In the genomic region with DNA sequence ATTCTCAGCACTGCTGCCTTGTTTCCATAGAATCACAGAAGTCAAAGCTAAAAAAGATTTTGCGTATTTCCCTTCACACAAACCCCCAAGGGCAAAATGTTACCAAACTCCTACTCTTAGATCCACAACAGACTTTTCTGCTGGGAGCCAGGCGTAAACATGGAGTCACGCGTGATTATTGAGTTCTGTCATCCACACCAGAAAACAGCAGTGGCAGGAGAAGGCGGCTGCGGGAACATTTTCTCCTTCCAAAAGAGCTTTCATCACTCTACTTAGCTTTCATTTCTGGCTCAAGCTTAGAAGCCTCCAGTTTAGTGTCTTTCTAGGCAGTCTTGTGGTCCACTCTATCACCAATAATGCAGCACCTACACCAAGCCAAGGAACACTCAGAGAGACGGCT, we compare ENCODE assay signal across 24 cellular contexts.
A peak's percentile ranks its signal among the peaks of the same experiment; 100 is the strongest.
DNase-seq lines count a peak whose midpoint lies in the region; ATAC-seq, FAIRE-seq and TF ChIP-seq lines count a peak whose summit lies in the region.
"Had no signal": no experiment of that assay in that cellular context is flagged by ENCODE, and none has a peak within 500 bp of the region (broad histone marks: within the 10 kb centered on the region; RNA-seq: fewer than 3 reads in every experiment).

No MANE protein-coding gene starts in this region.

- H3K4me2 ChIP-seq in IMR-90 (ENCODE audit: low read depth, low read length) (no peak overlapping the region), HepG2 (ENCODE audit: low read depth, low read length) (no peak overlapping the region)

- dilution Hi-C loops in IMR-90 (cut with HindIII; ENCODE audit: low sequenced_read_pairs, unreplicated experiment): no loop called here

- H4K91ac ChIP-seq in IMR-90 (ENCODE audit: insufficient read depth, low read depth, low read length): no peak overlapping the region

- H3K4me1 ChIP-seq in IMR-90 (ENCODE audit: control insufficient read depth, insufficient read depth, low read length): no peaks in the 10 kb centered on the region; the same call in 1 of the 2 replicates
- peaks cover 22% of the 10 kb centered on the region for H3K4me1 ChIP-seq in endodermal cell (ENCODE audit: control insufficient read depth, insufficient read depth, low read length)
- no peaks in the 10 kb centered on the region for H3K4me1 ChIP-seq in aorta (ENCODE audit: control insufficient read depth in 1 of 2, insufficient read depth in 2 of 2, low read length in 2 of 2)
- H3K4me1 ChIP-seq in HepG2 (ENCODE audit: insufficient read depth, low read length): no peaks in the 10 kb centered on the region
- H3K4me1 ChIP-seq: BE2C had no signal

- H4K5ac ChIP-seq in IMR-90 (ENCODE audit: low read depth, low read length): no peak overlapping the region

- peaks cover 10% of the 10 kb centered on the region for H3K9me3 Mint-ChIP-seq in endodermal cell
- H3K9me3 Mint-ChIP-seq in nephron progenitor cell: peaks cover 20% of the 10 kb centered on the region

- no peak for FAIRE-seq in HepG2 (lab: Jason Lieb, UNC)
- FAIRE-seq: GM12878, H1 had no signal

- H3K18ac ChIP-seq in IMR-90 (ENCODE audit: low read depth, low read length): no peak overlapping the region

- H3K36me3 ChIP-seq in IMR-90 (ENCODE audit: control insufficient read depth, insufficient read depth, low read length) (no peaks in the 10 kb centered on the region), endodermal cell (ENCODE audit: control insufficient read depth, insufficient read depth, low read length) (no peaks in the 10 kb centered on the region), aorta (ENCODE audit: control insufficient read depth in 1 of 2, insufficient read depth in 2 of 2, low read length in 1 of 2) (no peaks in the 10 kb centered on the region), HepG2 (replicated peaks in 1 of 2; ENCODE audit: control insufficient read depth in 1 of 2, insufficient read depth in 2 of 2, low read length in 2 of 2) (no peaks in the 10 kb centered on the region)
- H3K36me3 ChIP-seq: BE2C, MG63 had no signal

- H4K8ac ChIP-seq in IMR-90 (ENCODE audit: low read depth in 2 of 2, low read length in 2 of 2): no peak overlapping the region

- H2BK5ac ChIP-seq in IMR-90 (ENCODE audit: low read depth, low read length, poor library complexity, severe bottlenecking): no peak overlapping the region

- 92% methylated on average over 2 of the region's 7 CpGs; no CpG with 5 or more reads in 1 of the 2 experiments for WGBS in IMR-90 (ENCODE audit: extremely low coverage in 2 of 2, insufficient read length in 1 of 2), 2 experiments
- 95 to 98% methylated on average over 6 to 7 of the region's 7 CpGs for WGBS in endodermal cell (ENCODE audit: insufficient coverage in 1 of 2, insufficient read length in 1 of 2), 2 experiments
- WGBS in aorta, 2 donors: 88 to 93% methylated on average over 7 of the region's 7 CpGs
- WGBS in HepG2 (ENCODE audit: low lambda C conversion rate): 94% methylated on average over 7 of the region's 7 CpGs

- ATAC-seq in IMR-90 (ENCODE audit: low read depth): no peak
- peak; percentile 52 for ATAC-seq in aorta (ENCODE audit: low FRiP score)
- no peak for ATAC-seq in HepG2
- ATAC-seq: GM12878 had no signal

- H2BK20ac ChIP-seq in IMR-90 (ENCODE audit: low read depth, low read length): no peak overlapping the region

- no peaks in the 10 kb centered on the region for H3K79me2 ChIP-seq in HepG2 (ENCODE audit: insufficient read depth, low read length)

- intact Hi-C loops in IMR-90 (cut with micrococcal nuclease) (no loop called here), aorta (cut with DNase I) (no loop called here), HepG2 (cut with micrococcal nuclease; ENCODE audit: unreplicated experiment) (no loop called here)

- H3K27ac Mint-ChIP-seq in endodermal cell: no peak overlapping the region
- peak overlapping the region; percentile 37 for H3K27ac Mint-ChIP-seq in nephron progenitor cell
- H3K27ac Mint-ChIP-seq: CD14-positive monocyte; CD8-positive, alpha-beta memory T cell had no signal

- TF ChIP-seq CTCF in IMR-90 (conservative IDR thresholded peaks at IDR 0.05; ENCODE audit: low read depth, low read length): no peak
- no peak for TF ChIP-seq CTCF in endodermal cell (conservative IDR thresholded peaks at IDR 0.05)
- TF ChIP-seq CTCF in nephron progenitor cell (IDR thresholded peaks at IDR 0.05): no peak
- TF ChIP-seq CTCF in HepG2 (CRISPR knock-in tag; IDR thresholded peaks at IDR 0.05): no peak

- H3K4ac ChIP-seq in IMR-90 (ENCODE audit: low read depth, low read length): no peak overlapping the region

- H3K4me3 Mint-ChIP-seq in endodermal cell: peak overlapping the region; percentile 13
- H3K4me3 Mint-ChIP-seq in nephron progenitor cell: no peak overlapping the region
- H3K4me3 Mint-ChIP-seq: CD14-positive monocyte; CD8-positive, alpha-beta memory T cell had no signal

- no peak overlapping the region for H2AK9ac ChIP-seq in IMR-90 (replicated peaks; ENCODE audit: low read depth, low read length, poor library complexity)

- TF ChIP-seq POLR2A in IMR-90 (IDR thresholded peaks at IDR 0.05; ENCODE audit: low read depth, low read length): no peak
- no peak for TF ChIP-seq POLR2A in HepG2 (IDR thresholded peaks at IDR 0.05; ENCODE audit: insufficient read depth in 1 of 2, low read depth in 2 of 2, low read length in 2 of 2)

- POLR2A ChIA-PET in IMR-90 (lab: Charles Lee; ENCODE audit: unreplicated experiment): no interaction called here
- POLR2A ChIA-PET in HepG2 (lab: Yijun Ruan, JAX): no interaction called here

- in situ Hi-C loops in IMR-90 (cut with MboI; ENCODE audit: low sequenced_read_pairs) (no loop called here), HepG2 (cut with HindIII; ENCODE audit: extremely low pct_ligation_motif_present, low pct_unique_long_range_greater_than_20kb) (no loop called here)

- CTCF ChIA-PET in IMR-90 (lab: Yijun Ruan, JAX): no interaction called here
- CTCF ChIA-PET in HepG2 (lab: Yijun Ruan, JAX; ENCODE audit: low intra/inter-chr PET ratio, low total read pairs): no interaction called here

- H3K27me3 ChIP-seq in IMR-90 (ENCODE audit: control insufficient read depth, insufficient read depth, low read length) (peaks cover 7% of the 10 kb centered on the region), endodermal cell (ENCODE audit: control insufficient read depth, insufficient read depth, low read length, poor library complexity, severe bottlenecking) (no peaks in the 10 kb centered on the region), aorta (ENCODE audit: control insufficient read depth in 1 of 2, insufficient read depth in 2 of 2, low read length in 1 of 2) (no peaks in the 10 kb centered on the region), HepG2 (ENCODE audit: control insufficient read depth in 1 of 2, insufficient read depth in 2 of 2, low read length in 2 of 2) (peaks cover 0 to 4% of the 10 kb centered on the region in 2 experiments; a peak in 2 of 5 replicates)
- H3K27me3 ChIP-seq: BE2C, MG63 had no signal

- H3K4me3 ChIP-seq in IMR-90 (ENCODE audit: insufficient read depth, low read depth, low read length): no peak overlapping the region
- no peak overlapping the region for H3K4me3 ChIP-seq in endodermal cell (ENCODE audit: low read length)
- H3K4me3 ChIP-seq in aorta (ENCODE audit: low read length in 2 of 2): no peak overlapping the region
- no peak overlapping the region for H3K4me3 ChIP-seq in HepG2 (replicated peaks in 1 of 3; ENCODE audit: insufficient read depth in 1 of 3, low read depth in 2 of 3, low read length in 3 of 3)
- H3K4me3 ChIP-seq: GM12878, MG63, SK-N-MC had no signal

- H2AFZ ChIP-seq in IMR-90 (replicated peaks; ENCODE audit: low read length, poor library complexity) (no peak overlapping the region), HepG2 (ENCODE audit: low read length) (no peak overlapping the region)

- H3K79me1 ChIP-seq in IMR-90 (ENCODE audit: low read depth in 1 of 2, low read length in 2 of 2): no peaks in the 10 kb centered on the region

- H3K36me3 Mint-ChIP-seq in endodermal cell (ENCODE audit: low read depth) (no peaks in the 10 kb centered on the region), nephron progenitor cell (ENCODE audit: low read depth) (peaks cover 4% of the 10 kb centered on the region)
- H3K36me3 Mint-ChIP-seq: CD14-positive monocyte; CD8-positive, alpha-beta memory T cell had no signal

- TF ChIP-seq RAD21 in IMR-90 (IDR thresholded peaks at IDR 0.05; ENCODE audit: low read length): no peak
- TF ChIP-seq RAD21 in HepG2 (CRISPR knock-in tag; IDR thresholded peaks at IDR 0.05): no peak

- H3K27ac ChIP-seq in IMR-90 (ENCODE audit: insufficient read depth, low read length) (no peak overlapping the region), endodermal cell (ENCODE audit: low read depth, low read length) (no peak overlapping the region), aorta (ENCODE audit: low read depth in 1 of 2, low read length in 2 of 2) (no peak overlapping the region), HepG2 (ENCODE audit: extremely low read length, insufficient read depth, low read length) (no peak overlapping the region)
- H3K27ac ChIP-seq: RWPE1, SK-N-MC had no signal

- 0 out of 2 replicates have a peak overlapping the region, but pooled peaks have one; percentile 23 for H2AK5ac ChIP-seq in IMR-90 (ENCODE audit: low read depth, low read length)

- no peak overlapping the region for H2BK120ac ChIP-seq in IMR-90 (ENCODE audit: low read depth, low read length)

- TF ChIP-seq EP300 in HepG2 (IDR thresholded peaks at IDR 0.05; ENCODE audit: low read depth in 2 of 2, low read length in 2 of 2) (no peak), HepG2 (CRISPR knock-in tag; IDR thresholded peaks at IDR 0.05; ENCODE audit: borderline replicate concordance) (no peak)

- H4K20me1 ChIP-seq in IMR-90 (ENCODE audit: insufficient read depth, low read length): no peaks in the 10 kb centered on the region
- H4K20me1 ChIP-seq in HepG2 (ENCODE audit: insufficient read depth, low read length): no peaks in the 10 kb centered on the region

- H3K23ac ChIP-seq in IMR-90 (ENCODE audit: low read depth, low read length): no peak overlapping the region

- H3K9me1 ChIP-seq in IMR-90 (ENCODE audit: insufficient read depth, low read length): no peaks in the 10 kb centered on the region

- DNase-seq in IMR-90: no peak
- DNase-seq in endodermal cell: no peak
- DNase-seq in nephron progenitor cell: no peak
- no peak for DNase-seq in aorta
- DNase-seq in NCI-H1694 treated with DMSO at 0.1 percent for 48 hours (lab: John Stamatoyannopoulos, UW): no peak
- DNase-seq in HepG2 (ENCODE audit: low spot score): no peak
- no peak for DNase-seq in NCI-H2081 (lab: John Stamatoyannopoulos, UW)
- DNase-seq: BE2C; CD8-positive, alpha-beta memory T cell; DMS79; EL; GDM1; HCEC 1CT; KG1; MG63; NCI-H1105 treated with DMSO at 0.1 percent for 48 hours; NCI-H2029; NCI-H446 treated with DMSO at 0.1 percent for 48 hours; SIG-M5 had no signal

- BruUV-seq in IMR-90 (replicated peaks; lab: Mats Ljungman, UMichigan) (no TSS peak), HepG2 (replicated peaks; lab: Mats Ljungman, UMichigan) (no TSS peak)

- H3K27me3 Mint-ChIP-seq in endodermal cell (ENCODE audit: insufficient read depth) (peaks cover 2% of the 10 kb centered on the region), nephron progenitor cell (ENCODE audit: low read depth, poor library complexity) (peaks cover 7% of the 10 kb centered on the region)

- H3K14ac ChIP-seq in IMR-90 (replicated peaks; ENCODE audit: low read depth, low read length): no peak overlapping the region

- H2BK15ac ChIP-seq in IMR-90 (ENCODE audit: low read depth, low read length): no peak overlapping the region

- H3K9ac ChIP-seq in IMR-90 (ENCODE audit: low read depth, low read length) (no peak overlapping the region), endodermal cell (ENCODE audit: extremely low read depth, low read length, poor library complexity, severe bottlenecking) (no peak overlapping the region), HepG2 (ENCODE audit: insufficient read depth, low read depth, low read length) (no peak overlapping the region)

- H3K4me1 Mint-ChIP-seq in endodermal cell: peaks cover 14% of the 10 kb centered on the region
- peaks cover 23% of the 10 kb centered on the region for H3K4me1 Mint-ChIP-seq in nephron progenitor cell
- H3K4me1 Mint-ChIP-seq: CD8-positive, alpha-beta memory T cell had no signal

- no peaks in the 10 kb centered on the region for H3K9me3 ChIP-seq in IMR-90 (ENCODE audit: control insufficient read depth, insufficient read depth, low read length)
- peaks cover 3% of the 10 kb centered on the region for H3K9me3 ChIP-seq in endodermal cell (ENCODE audit: control insufficient read depth, low read length)
- H3K9me3 ChIP-seq in aorta (ENCODE audit: control insufficient read depth, low read length): no peaks in the 10 kb centered on the region
- H3K9me3 ChIP-seq in HepG2 (ENCODE audit: low read length): no peaks in the 10 kb centered on the region
- H3K9me3 ChIP-seq: BE2C, MG63 had no signal

- no peak overlapping the region for H3K56ac ChIP-seq in IMR-90 (ENCODE audit: extremely low read depth, insufficient read depth, low read length)
